ENCODE assay signal across 3 cellular contexts in the genomic region with DNA sequence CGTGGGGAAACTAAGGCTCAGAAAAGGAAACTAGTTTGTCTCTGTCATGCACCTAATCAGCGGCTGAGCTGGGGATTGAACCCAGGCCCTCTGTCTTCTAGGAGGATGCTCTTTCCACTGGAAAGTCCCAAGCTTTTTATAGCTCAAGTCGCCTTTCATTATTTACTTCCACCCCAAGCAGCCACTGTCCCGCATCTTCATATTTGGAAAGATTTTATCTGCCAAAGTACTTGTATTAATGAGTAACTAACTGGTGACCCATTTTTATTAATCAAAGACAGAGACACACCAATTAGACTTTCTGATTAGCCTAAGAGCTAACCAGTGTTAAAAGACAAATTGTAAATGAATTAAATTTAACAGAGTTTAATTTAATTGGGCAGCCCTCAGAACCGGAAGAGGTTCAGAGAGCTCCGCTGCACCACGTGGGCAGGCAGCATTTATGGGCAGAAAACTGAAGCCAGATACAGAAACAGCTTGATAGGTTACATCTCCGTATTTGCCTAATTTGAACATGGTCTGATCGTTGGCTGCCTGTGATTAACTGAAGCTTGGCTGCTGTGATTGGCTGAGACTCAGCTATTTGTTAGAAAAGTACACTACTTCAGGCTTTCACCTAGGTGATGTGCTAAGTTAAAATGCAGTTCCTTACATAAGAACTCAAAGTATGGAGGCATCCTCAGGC.
TF ChIP-seq lines count a peak whose summit lies in the region.

No MANE protein-coding gene starts in this region.

TF ChIP-seq in SK-N-SH, 30 proteins besides CTCF, POLR2A, EP300 and RAD21:
- TF ChIP-seq USF1 (IDR thresholded peaks at IDR 0.05; ENCODE audit: borderline replicate concordance, low read depth) (peak; percentile 49; the same call in 1 of the 2 replicates), GABPA (IDR thresholded peaks at IDR 0.05; ENCODE audit: low read depth) (no peak), MXI1 (IDR thresholded peaks at IDR 0.05; ENCODE audit: low read depth, low read length) (peak; percentile 55; the same call in 1 of the 2 replicates)

TF ChIP-seq in SK-N-SH treated with all-trans-retinoic acid at 6 μM for 48 hours, 23 proteins besides CTCF, POLR2A, EP300 and RAD21 (continued from another document):
- TF ChIP-seq, protein P1, sequence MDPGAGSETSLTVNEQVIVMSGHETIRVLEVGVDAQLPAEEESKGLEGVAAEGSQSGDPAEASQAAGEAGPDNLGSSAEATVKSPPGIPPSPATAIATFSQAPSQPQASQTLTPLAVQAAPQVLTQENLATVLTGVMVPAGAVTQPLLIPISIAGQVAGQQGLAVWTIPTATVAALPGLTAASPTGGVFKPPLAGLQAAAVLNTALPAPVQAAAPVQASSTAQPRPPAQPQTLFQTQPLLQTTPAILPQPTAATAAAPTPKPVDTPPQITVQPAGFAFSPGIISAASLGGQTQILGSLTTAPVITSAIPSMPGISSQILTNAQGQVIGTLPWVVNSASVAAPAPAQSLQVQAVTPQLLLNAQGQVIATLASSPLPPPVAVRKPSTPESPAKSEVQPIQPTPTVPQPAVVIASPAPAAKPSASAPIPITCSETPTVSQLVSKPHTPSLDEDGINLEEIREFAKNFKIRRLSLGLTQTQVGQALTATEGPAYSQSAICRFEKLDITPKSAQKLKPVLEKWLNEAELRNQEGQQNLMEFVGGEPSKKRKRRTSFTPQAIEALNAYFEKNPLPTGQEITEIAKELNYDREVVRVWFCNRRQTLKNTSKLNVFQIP (CRISPR knock-in tag; IDR thresholded peaks at IDR 0.05; ENCODE audit: borderline replicate concordance, low read depth) = no peak
- TF ChIP-seq, protein P2, sequence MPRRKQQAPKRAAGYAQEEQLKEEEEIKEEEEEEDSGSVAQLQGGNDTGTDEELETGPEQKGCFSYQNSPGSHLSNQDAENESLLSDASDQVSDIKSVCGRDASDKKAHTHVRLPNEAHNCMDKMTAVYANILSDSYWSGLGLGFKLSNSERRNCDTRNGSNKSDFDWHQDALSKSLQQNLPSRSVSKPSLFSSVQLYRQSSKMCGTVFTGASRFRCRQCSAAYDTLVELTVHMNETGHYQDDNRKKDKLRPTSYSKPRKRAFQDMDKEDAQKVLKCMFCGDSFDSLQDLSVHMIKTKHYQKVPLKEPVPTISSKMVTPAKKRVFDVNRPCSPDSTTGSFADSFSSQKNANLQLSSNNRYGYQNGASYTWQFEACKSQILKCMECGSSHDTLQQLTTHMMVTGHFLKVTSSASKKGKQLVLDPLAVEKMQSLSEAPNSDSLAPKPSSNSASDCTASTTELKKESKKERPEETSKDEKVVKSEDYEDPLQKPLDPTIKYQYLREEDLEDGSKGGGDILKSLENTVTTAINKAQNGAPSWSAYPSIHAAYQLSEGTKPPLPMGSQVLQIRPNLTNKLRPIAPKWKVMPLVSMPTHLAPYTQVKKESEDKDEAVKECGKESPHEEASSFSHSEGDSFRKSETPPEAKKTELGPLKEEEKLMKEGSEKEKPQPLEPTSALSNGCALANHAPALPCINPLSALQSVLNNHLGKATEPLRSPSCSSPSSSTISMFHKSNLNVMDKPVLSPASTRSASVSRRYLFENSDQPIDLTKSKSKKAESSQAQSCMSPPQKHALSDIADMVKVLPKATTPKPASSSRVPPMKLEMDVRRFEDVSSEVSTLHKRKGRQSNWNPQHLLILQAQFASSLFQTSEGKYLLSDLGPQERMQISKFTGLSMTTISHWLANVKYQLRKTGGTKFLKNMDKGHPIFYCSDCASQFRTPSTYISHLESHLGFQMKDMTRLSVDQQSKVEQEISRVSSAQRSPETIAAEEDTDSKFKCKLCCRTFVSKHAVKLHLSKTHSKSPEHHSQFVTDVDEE (CRISPR knock-in tag; IDR thresholded peaks at IDR 0.05) = no peak
- no peak for TF ChIP-seq TOX (CRISPR knock-in tag; IDR thresholded peaks at IDR 0.05; ENCODE audit: borderline replicate concordance)
- TF ChIP-seq ZC3H10 (CRISPR knock-in tag; IDR thresholded peaks at IDR 0.05) = no peak
- TF ChIP-seq SNAI2 (CRISPR knock-in tag; IDR thresholded peaks at IDR 0.05) = no peak
- TF ChIP-seq PATZ1 (CRISPR knock-in tag; IDR thresholded peaks at IDR 0.05; ENCODE audit: borderline replicate concordance) = no peak
- no peak for TF ChIP-seq ZNF8 (CRISPR knock-in tag; IDR thresholded peaks at IDR 0.05)
- TF ChIP-seq ZFP30 (CRISPR knock-in tag; IDR thresholded peaks at IDR 0.05) = no peak
- TF ChIP-seq ZNF565 (CRISPR knock-in tag; conservative IDR thresholded peaks at IDR 0.05; ENCODE audit: low read depth) = no peak
- TF ChIP-seq ESRRG (CRISPR knock-in tag; IDR thresholded peaks at IDR 0.05) = no peak

TF ChIP-seq in HepG2, 621 proteins besides CTCF, POLR2A, EP300 and RAD21 (continued from another document):
- TF ChIP-seq, protein P3, sequence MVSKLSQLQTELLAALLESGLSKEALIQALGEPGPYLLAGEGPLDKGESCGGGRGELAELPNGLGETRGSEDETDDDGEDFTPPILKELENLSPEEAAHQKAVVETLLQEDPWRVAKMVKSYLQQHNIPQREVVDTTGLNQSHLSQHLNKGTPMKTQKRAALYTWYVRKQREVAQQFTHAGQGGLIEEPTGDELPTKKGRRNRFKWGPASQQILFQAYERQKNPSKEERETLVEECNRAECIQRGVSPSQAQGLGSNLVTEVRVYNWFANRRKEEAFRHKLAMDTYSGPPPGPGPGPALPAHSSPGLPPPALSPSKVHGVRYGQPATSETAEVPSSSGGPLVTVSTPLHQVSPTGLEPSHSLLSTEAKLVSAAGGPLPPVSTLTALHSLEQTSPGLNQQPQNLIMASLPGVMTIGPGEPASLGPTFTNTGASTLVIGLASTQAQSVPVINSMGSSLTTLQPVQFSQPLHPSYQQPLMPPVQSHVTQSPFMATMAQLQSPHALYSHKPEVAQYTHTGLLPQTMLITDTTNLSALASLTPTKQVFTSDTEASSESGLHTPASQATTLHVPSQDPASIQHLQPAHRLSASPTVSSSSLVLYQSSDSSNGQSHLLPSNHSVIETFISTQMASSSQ (IDR thresholded peaks at IDR 0.05; ENCODE audit: low read depth) = no peak
- TF ChIP-seq, protein P3 (CRISPR knock-in tag; IDR thresholded peaks at IDR 0.05; ENCODE audit: borderline replicate concordance) = no peak
- TF ChIP-seq, protein P4, sequence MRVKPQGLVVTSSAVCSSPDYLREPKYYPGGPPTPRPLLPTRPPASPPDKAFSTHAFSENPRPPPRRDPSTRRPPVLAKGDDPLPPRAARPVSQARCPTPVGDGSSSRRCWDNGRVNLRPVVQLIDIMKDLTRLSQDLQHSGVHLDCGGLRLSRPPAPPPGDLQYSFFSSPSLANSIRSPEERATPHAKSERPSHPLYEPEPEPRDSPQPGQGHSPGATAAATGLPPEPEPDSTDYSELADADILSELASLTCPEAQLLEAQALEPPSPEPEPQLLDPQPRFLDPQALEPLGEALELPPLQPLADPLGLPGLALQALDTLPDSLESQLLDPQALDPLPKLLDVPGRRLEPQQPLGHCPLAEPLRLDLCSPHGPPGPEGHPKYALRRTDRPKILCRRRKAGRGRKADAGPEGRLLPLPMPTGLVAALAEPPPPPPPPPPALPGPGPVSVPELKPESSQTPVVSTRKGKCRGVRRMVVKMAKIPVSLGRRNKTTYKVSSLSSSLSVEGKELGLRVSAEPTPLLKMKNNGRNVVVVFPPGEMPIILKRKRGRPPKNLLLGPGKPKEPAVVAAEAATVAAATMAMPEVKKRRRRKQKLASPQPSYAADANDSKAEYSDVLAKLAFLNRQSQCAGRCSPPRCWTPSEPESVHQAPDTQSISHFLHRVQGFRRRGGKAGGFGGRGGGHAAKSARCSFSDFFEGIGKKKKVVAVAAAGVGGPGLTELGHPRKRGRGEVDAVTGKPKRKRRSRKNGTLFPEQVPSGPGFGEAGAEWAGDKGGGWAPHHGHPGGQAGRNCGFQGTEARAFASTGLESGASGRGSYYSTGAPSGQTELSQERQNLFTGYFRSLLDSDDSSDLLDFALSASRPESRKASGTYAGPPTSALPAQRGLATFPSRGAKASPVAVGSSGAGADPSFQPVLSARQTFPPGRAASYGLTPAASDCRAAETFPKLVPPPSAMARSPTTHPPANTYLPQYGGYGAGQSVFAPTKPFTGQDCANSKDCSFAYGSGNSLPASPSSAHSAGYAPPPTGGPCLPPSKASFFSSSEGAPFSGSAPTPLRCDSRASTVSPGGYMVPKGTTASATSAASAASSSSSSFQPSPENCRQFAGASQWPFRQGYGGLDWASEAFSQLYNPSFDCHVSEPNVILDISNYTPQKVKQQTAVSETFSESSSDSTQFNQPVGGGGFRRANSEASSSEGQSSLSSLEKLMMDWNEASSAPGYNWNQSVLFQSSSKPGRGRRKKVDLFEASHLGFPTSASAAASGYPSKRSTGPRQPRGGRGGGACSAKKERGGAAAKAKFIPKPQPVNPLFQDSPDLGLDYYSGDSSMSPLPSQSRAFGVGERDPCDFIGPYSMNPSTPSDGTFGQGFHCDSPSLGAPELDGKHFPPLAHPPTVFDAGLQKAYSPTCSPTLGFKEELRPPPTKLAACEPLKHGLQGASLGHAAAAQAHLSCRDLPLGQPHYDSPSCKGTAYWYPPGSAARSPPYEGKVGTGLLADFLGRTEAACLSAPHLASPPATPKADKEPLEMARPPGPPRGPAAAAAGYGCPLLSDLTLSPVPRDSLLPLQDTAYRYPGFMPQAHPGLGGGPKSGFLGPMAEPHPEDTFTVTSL (CRISPR knock-in tag; IDR thresholded peaks at IDR 0.05; ENCODE audit: borderline replicate concordance) = no peak
- no peak for TF ChIP-seq PCBP1 (IDR thresholded peaks at IDR 0.05; ENCODE audit: borderline replicate concordance, low read depth, low read length)
- TF ChIP-seq, protein P5, sequence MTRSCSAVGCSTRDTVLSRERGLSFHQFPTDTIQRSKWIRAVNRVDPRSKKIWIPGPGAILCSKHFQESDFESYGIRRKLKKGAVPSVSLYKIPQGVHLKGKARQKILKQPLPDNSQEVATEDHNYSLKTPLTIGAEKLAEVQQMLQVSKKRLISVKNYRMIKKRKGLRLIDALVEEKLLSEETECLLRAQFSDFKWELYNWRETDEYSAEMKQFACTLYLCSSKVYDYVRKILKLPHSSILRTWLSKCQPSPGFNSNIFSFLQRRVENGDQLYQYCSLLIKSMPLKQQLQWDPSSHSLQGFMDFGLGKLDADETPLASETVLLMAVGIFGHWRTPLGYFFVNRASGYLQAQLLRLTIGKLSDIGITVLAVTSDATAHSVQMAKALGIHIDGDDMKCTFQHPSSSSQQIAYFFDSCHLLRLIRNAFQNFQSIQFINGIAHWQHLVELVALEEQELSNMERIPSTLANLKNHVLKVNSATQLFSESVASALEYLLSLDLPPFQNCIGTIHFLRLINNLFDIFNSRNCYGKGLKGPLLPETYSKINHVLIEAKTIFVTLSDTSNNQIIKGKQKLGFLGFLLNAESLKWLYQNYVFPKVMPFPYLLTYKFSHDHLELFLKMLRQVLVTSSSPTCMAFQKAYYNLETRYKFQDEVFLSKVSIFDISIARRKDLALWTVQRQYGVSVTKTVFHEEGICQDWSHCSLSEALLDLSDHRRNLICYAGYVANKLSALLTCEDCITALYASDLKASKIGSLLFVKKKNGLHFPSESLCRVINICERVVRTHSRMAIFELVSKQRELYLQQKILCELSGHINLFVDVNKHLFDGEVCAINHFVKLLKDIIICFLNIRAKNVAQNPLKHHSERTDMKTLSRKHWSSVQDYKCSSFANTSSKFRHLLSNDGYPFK (CRISPR knock-in tag; IDR thresholded peaks at IDR 0.05; ENCODE audit: borderline replicate concordance) = no peak
TF ChIP-seq in HepG2: peak in this region for 0.
